Comparison of ENCODE assay signal across 8 cellular contexts in genomic region chr12:120713861-120714482, GRCh38. TPM values are rescaled to one million over a fixed set of nuclear protein-coding genes. Genes with fewer than 3 reads are reported as not detected.
DNase-seq lines count a peak whose midpoint lies in the region; ATAC-seq and TF ChIP-seq lines count a peak whose summit lies in the region.

No MANE protein-coding gene starts in this region.

- H3K4me3 ChIP-seq in Caco-2 (ENCODE audit: low read depth, low read length): no peak overlapping the region
- H3K4me3 ChIP-seq in mesendoderm (ENCODE audit: low read length): no peak overlapping the region

- H3K4me3 Mint-ChIP-seq in Caco-2 (ENCODE audit: unreplicated experiment): no peak overlapping the region

- no TSS peak for BruUV-seq in Caco-2 (replicated peaks; lab: Mats Ljungman, UMichigan)

- H3K4me1 ChIP-seq in Caco-2: peaks cover 15% of the 10 kb centered on the region
- H3K4me1 ChIP-seq in mesendoderm (ENCODE audit: control insufficient read depth, low read depth, low read length): peaks cover 4% of the 10 kb centered on the region

- no peak overlapping the region for H2BK5ac ChIP-seq in mesendoderm (ENCODE audit: low read length)

- H4K5ac ChIP-seq in mesendoderm (ENCODE audit: low read length): no peak overlapping the region

- WGBS in mesendoderm (ENCODE audit: extremely low coverage, insufficient coverage, low lambda C conversion rate): no CpG with 5 or more reads among the region's 4 CpGs

- no peaks in the 10 kb centered on the region for H3K9me3 ChIP-seq in Caco-2

- H3K27ac Mint-ChIP-seq in Caco-2 (ENCODE audit: unreplicated experiment): no peak overlapping the region

- peaks cover 57% of the 10 kb centered on the region for H3K36me3 Mint-ChIP-seq in Caco-2 (ENCODE audit: insufficient read depth, unreplicated experiment)

- POLR2A ChIA-PET in Caco-2 (lab: Charles Lee): no interaction called here

- H3K9me3 Mint-ChIP-seq in Caco-2 (ENCODE audit: unreplicated experiment): no peaks in the 10 kb centered on the region

- DNase-seq in Caco-2 (peak; percentile 76 to 84), HS-27A (ENCODE audit: low read depth) (peak; percentile 29), NCI-H82 treated with DMSO at 0.1 percent for 48 hours (lab: John Stamatoyannopoulos, UW; ENCODE audit: unreplicated experiment) (peak; percentile 63), mesendoderm (peak; percentile 86)
- peak; percentile 57 to 75 for DNase-seq in activated CD4-positive, alpha-beta T cell treated with anti-CD3 and anti-CD28 coated beads, Interleukin-2, amount 50 U/mL, for 48 hours
- peak; percentile 80 for DNase-seq in effector CD4-positive, alpha-beta T cell
- DNase-seq in stimulated activated CD8-positive, alpha-beta memory T cell treated with anti-CD3 and anti-CD28 coated beads, Interleukin-4, amount 100 ng/mL, for 1 hour (ENCODE audit: low read depth in 2 of 2, low spot score in 1 of 2): peak; percentile 48 to 56

- H3K27me3 ChIP-seq in Caco-2 (replicated peaks; ENCODE audit: control insufficient read depth, insufficient read depth, low read length) (no peaks in the 10 kb centered on the region), mesendoderm (ENCODE audit: insufficient read depth, low read length, poor library complexity) (no peaks in the 10 kb centered on the region)

- no peak overlapping the region for H3K27ac ChIP-seq in mesendoderm (ENCODE audit: low read depth, low read length)

- peaks cover 9% of the 10 kb centered on the region for H3K79me2 ChIP-seq in mesendoderm (ENCODE audit: control insufficient read depth, insufficient read depth, low read length)

- CTCF ChIA-PET in Caco-2 (lab: Charles Lee): interaction anchor here (0.8 kb wide), 2 partner anchors 65 to 164 kb away, joined by 3 to 4 read pairs; no protein-coding TSS in a partner anchor

- peaks cover 11% of the 10 kb centered on the region for H3K79me1 ChIP-seq in mesendoderm (ENCODE audit: low read length)

- no peak overlapping the region for H2BK120ac ChIP-seq in mesendoderm (ENCODE audit: low read depth, low read length)

- no peak overlapping the region for H4K8ac ChIP-seq in mesendoderm (ENCODE audit: low read depth, low read length)

- H3K4me2 ChIP-seq in mesendoderm (ENCODE audit: low read length): no peak overlapping the region

- no peaks in the 10 kb centered on the region for H3K27me3 Mint-ChIP-seq in Caco-2 (ENCODE audit: insufficient read depth, unreplicated experiment)

- no peak overlapping the region for H2AK5ac ChIP-seq in mesendoderm (ENCODE audit: low read length)

- H3K4me1 Mint-ChIP-seq in Caco-2 (ENCODE audit: low read depth, unreplicated experiment): peaks cover 14% of the 10 kb centered on the region

- H2BK15ac ChIP-seq in mesendoderm (replicated peaks; ENCODE audit: low read depth): no peak overlapping the region

- intact Hi-C loops in Caco-2 (cut with micrococcal nuclease; ENCODE audit: unreplicated experiment): loop anchor here (1.0 kb wide), 3 partner anchors 27 to 131 kb away; partner anchors contain the start of gene MLEC

- no peak overlapping the region for H3K56ac ChIP-seq in mesendoderm (ENCODE audit: low read length)

- no peak overlapping the region for H3K9ac ChIP-seq in mesendoderm (ENCODE audit: low read length)

- TF ChIP-seq CTCF in Caco-2 (IDR thresholded peaks at IDR 0.05; ENCODE audit: insufficient read depth in 1 of 2, low read depth in 1 of 2, low read length in 1 of 2, severe bottlenecking in 1 of 2, unreplicated experiment in 1 of 2): peak; percentile 70 to 90

- H3K36me3 ChIP-seq in Caco-2 (ENCODE audit: control insufficient read depth, insufficient read depth, low read length): no peaks in the 10 kb centered on the region; the same call in none of the 2 replicates
- H3K36me3 ChIP-seq in mesendoderm (ENCODE audit: control insufficient read depth, insufficient read depth, low read length): peaks cover 8% of the 10 kb centered on the region

- no peak overlapping the region for H3K4ac ChIP-seq in mesendoderm (ENCODE audit: low read depth, low read length)

- no peak for ATAC-seq in GM21515 (IDR thresholded peaks at IDR 0.05; ENCODE audit: unreplicated experiment)

- no peak overlapping the region for H3K23ac ChIP-seq in mesendoderm (ENCODE audit: low read length)

- no peak overlapping the region for H3K18ac ChIP-seq in mesendoderm (ENCODE audit: low read length)

RNA-seq across cellular contexts. Expression of gene UNC119B, which starts 3.7 kb away (rescaled TPM):
- total RNA-seq in Caco-2 (2022): 39.1 and 44.4 TPM in 2 replicates
- 24.0 TPM for polyA plus RNA-seq in mesendoderm (2013, experiment 1 of 2)
- polyA plus RNA-seq in mesendoderm (2013, experiment 2 of 2): 23.4 TPM

RNA-seq across cellular contexts. Expression of gene ACADS, which starts 11.7 kb away (rescaled TPM):
- total RNA-seq in Caco-2 (2022): 12.5 and 13.1 TPM in 2 replicates
- polyA plus RNA-seq in mesendoderm (2013, experiment 1 of 2): 1.0 TPM
- 1.1 TPM for polyA plus RNA-seq in mesendoderm (2013, experiment 2 of 2)

RNA-seq across cellular contexts. Expression of gene MLEC, which starts 27.0 kb away (rescaled TPM):
- total RNA-seq in Caco-2 (2022): 143 and 150 TPM in 2 replicates
- polyA plus RNA-seq in mesendoderm (2013, experiment 1 of 2): 82.7 TPM
- 85.1 TPM for polyA plus RNA-seq in mesendoderm (2013, experiment 2 of 2)

Comparison
In these comparisons a context has a peak if more than half of its experiments do, and no peak if none do; other contexts are left out.
1. DNase-seq: peak in every context shown above with its lines; median percentile 86 in mesendoderm; 80 in Caco-2; 80 in effector CD4-positive, alpha-beta T cell; 66 in activated CD4-positive, alpha-beta T cell treated with anti-CD3 and anti-CD28 coated beads, Interleukin-2, amount 50 U/mL, for 48 hours; 63 in NCI-H82 treated with DMSO at 0.1 percent for 48 hours; 52 in stimulated activated CD8-positive, alpha-beta memory T cell treated with anti-CD3 and anti-CD28 coated beads, Interleukin-4, amount 100 ng/mL, for 1 hour; 29 in HS-27A.